ENCODE assay signal across 1 cellular context in the genomic region with DNA sequence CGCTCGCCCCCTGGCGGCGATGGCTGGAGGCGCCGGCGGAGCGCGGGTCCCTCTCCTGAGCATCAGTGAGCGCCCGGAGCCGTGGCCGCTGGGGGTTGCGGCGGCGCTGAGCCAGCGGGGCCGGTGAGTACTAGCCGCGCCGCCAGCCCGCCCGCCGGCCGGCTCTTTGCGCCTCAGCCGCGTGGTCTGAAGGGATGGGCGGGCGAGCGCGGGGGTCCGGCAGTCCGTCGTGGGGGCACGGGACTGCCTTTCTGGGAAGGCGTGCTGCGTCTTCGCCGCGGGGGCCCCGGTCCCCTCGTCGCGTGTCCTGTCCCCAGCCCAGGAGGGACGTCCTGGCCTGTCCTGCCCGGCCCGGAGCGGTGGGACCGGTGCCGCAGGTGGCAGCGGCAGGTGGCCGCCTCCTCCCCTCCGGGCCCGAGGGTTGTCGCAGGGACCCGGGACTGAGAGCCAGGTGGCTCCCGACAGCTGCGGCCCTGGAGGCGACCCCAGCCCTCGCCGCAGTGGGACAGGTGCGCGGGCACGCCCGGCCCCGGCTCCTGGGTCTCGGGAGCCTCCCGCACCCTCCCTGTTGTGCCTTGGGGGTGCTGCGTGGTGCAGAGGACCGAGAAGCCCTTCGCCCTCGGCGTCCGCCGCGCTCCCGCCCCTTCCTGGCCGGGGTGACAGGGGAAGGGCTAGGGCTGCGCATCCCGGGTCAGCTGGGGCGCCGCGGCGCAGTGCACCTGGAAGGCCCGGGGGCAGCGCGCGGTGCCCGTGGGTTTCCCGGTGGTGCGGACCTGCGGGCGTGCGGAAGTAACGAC.
TF ChIP-seq lines count a peak whose summit lies in the region.

A gene with protein sequence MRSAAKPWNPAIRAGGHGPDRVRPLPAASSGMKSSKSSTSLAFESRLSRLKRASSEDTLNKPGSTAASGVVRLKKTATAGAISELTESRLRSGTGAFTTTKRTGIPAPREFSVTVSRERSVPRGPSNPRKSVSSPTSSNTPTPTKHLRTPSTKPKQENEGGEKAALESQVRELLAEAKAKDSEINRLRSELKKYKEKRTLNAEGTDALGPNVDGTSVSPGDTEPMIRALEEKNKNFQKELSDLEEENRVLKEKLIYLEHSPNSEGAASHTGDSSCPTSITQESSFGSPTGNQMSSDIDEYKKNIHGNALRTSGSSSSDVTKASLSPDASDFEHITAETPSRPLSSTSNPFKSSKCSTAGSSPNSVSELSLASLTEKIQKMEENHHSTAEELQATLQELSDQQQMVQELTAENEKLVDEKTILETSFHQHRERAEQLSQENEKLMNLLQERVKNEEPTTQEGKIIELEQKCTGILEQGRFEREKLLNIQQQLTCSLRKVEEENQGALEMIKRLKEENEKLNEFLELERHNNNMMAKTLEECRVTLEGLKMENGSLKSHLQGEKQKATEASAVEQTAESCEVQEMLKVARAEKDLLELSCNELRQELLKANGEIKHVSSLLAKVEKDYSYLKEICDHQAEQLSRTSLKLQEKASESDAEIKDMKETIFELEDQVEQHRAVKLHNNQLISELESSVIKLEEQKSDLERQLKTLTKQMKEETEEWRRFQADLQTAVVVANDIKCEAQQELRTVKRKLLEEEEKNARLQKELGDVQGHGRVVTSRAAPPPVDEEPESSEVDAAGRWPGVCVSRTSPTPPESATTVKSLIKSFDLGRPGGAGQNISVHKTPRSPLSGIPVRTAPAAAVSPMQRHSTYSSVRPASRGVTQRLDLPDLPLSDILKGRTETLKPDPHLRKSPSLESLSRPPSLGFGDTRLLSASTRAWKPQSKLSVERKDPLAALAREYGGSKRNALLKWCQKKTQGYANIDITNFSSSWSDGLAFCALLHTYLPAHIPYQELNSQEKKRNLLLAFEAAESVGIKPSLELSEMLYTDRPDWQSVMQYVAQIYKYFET (plus strand): TSS at position 58 of the 797 bp plus-strand sequence. CDS start 87,293 bp downstream, outside the sequence.

TF ChIP-seq in IMR-90, 13 proteins besides CTCF, POLR2A, EP300 and RAD21:
- TF ChIP-seq SMC3 (IDR thresholded peaks at IDR 0.05; ENCODE audit: low read depth, low read length) (peak; percentile 44; the same call in 1 of the 2 replicates), RCOR1 (IDR thresholded peaks at IDR 0.05; ENCODE audit: insufficient replicate concordance, low read length) (no peak)
